ENCODE assay signal across 7 cellular contexts in the genomic region with DNA sequence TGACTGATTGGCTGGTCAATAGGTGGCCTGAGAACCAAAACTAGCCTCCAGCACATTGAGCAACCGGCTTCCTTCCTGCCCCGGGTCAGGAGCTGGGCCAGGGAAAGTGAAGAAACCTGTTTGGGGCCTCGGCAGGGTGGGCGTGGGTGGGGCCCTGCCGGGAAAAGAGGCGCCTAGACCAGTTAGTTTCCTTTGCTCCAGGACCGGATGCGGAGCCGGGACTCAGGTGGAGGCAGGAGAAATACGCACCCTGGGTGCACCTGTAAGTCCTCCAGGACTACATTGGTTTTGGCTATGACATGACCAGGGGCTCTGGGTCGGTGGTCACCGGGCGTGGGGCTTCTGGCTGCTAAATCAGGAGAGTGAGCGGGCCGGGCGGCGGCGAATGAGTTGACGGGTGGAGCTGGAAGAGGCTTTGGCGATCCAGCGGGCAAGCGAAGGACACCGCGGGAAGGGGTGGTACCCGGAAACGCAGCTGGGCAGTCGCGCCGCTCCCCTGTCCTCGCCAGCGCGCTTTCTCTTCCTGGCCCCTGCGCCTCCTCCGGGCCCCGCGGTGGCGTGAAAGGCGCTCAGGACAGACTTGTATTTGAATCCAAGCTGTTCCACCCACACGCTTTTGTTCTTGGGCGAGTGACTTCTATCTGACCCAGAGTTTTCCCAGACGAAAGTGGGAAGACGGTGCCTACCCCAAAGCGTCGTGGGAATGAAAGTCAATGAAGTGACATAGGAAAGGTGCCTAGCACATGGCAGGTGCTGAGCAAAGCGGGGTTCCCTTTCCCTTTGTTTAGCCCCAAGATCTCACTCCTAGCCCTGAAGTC. TPM values are rescaled to one million over a fixed set of nuclear protein-coding genes. Genes with fewer than 3 reads are reported as not detected.
DNase-seq lines count a peak whose midpoint lies in the region; ATAC-seq, FAIRE-seq and TF ChIP-seq lines count a peak whose summit lies in the region.

No MANE protein-coding gene starts in this region.

- no peak for TF ChIP-seq POLR2A in NB4 (IDR thresholded peaks at IDR 0.05; ENCODE audit: extremely low read depth, insufficient read length)
- TF ChIP-seq POLR2A in HepG2 (IDR thresholded peaks at IDR 0.05; ENCODE audit: insufficient read depth in 1 of 2, low read depth in 2 of 2, low read length in 2 of 2), result no peak

- TF ChIP-seq CTCF in NB4 (IDR thresholded peaks at IDR 0.05; ENCODE audit: low read depth, low read length) (no peak), bronchial epithelial cell (IDR thresholded peaks at IDR 0.05; ENCODE audit: insufficient read depth, low read length, severe bottlenecking) (no peak), HepG2 (CRISPR knock-in tag; IDR thresholded peaks at IDR 0.05) (no peak), thoracic aorta (IDR thresholded peaks at IDR 0.05) (no peak)

- H3K27me3 ChIP-seq in bronchial epithelial cell (ENCODE audit: control insufficient read depth, insufficient read depth, low read length), result no peaks in the 10 kb centered on the region
- no peaks in the 10 kb centered on the region for H3K27me3 ChIP-seq in HepG2 (ENCODE audit: control insufficient read depth in 1 of 2, insufficient read depth in 2 of 2, low read length in 2 of 2)
- H3K27me3 ChIP-seq in thoracic aorta (replicated peaks; ENCODE audit: insufficient read depth), result no peaks in the 10 kb centered on the region

- H3K9ac ChIP-seq in HepG2 (ENCODE audit: insufficient read depth, low read depth, low read length), result no peak overlapping the region

- peaks cover 76% of the 10 kb centered on the region for H3K4me1 ChIP-seq in HepG2 (ENCODE audit: insufficient read depth, low read length)
- peaks cover 15 to 25% of the 10 kb centered on the region in 2 donors for H3K4me1 ChIP-seq in thoracic aorta (ENCODE audit: control insufficient read depth in 1 of 2, low read depth in 2 of 2)

- no peak for FAIRE-seq in bronchial epithelial cell (lab: Jason Lieb, UNC)
- FAIRE-seq in HepG2 (lab: Jason Lieb, UNC), result no peak

- intact Hi-C loops in HepG2 (cut with micrococcal nuclease; ENCODE audit: unreplicated experiment), result no loop called here

- no peaks in the 10 kb centered on the region for H3K79me2 ChIP-seq in HepG2 (ENCODE audit: insufficient read depth, low read length)

- H4K20me1 ChIP-seq in HepG2 (ENCODE audit: insufficient read depth, low read length), result no peaks in the 10 kb centered on the region

- peak overlapping the region; percentile 45 for H3K4me2 ChIP-seq in HepG2 (ENCODE audit: low read depth, low read length)

- H3K36me3 ChIP-seq in bronchial epithelial cell (ENCODE audit: control insufficient read depth, insufficient read depth, low read length) (no peaks in the 10 kb centered on the region), HepG2 (replicated peaks in 1 of 2; ENCODE audit: control insufficient read depth in 1 of 2, insufficient read depth in 2 of 2, low read length in 2 of 2) (no peaks in the 10 kb centered on the region), thoracic aorta (no peaks in the 10 kb centered on the region)

- CTCF ChIA-PET in HepG2 (lab: Yijun Ruan, JAX; ENCODE audit: low intra/inter-chr PET ratio, low total read pairs), result no interaction called here

- WGBS in HepG2 (ENCODE audit: low lambda C conversion rate), result 80% methylated on average over 45 of the region's 45 CpGs

- no peak for TF ChIP-seq RAD21 in HepG2 (CRISPR knock-in tag; IDR thresholded peaks at IDR 0.05)

- no TSS peak for BruUV-seq in HepG2 (replicated peaks; lab: Mats Ljungman, UMichigan)

- no peak overlapping the region for H3K27ac ChIP-seq in HepG2 (ENCODE audit: extremely low read length, insufficient read depth, low read length)
- peak overlapping the region; percentile 94 to 99 for H3K27ac ChIP-seq in thoracic aorta

- no peak for ATAC-seq in HepG2
- ATAC-seq in thoracic aorta (ENCODE audit: insufficient number of reproducible peaks, low FRiP score, low read depth), result no peak
- no peak for ATAC-seq in GM21717 (IDR thresholded peaks at IDR 0.05; ENCODE audit: unreplicated experiment)

- H3K9me3 ChIP-seq in HepG2 (ENCODE audit: low read length) (no peaks in the 10 kb centered on the region), thoracic aorta (no peaks in the 10 kb centered on the region)

- no peak for TF ChIP-seq EP300 in HepG2 (IDR thresholded peaks at IDR 0.05; ENCODE audit: low read depth in 2 of 2, low read length in 2 of 2)
- no peak for TF ChIP-seq EP300 in HepG2 (CRISPR knock-in tag; IDR thresholded peaks at IDR 0.05; ENCODE audit: borderline replicate concordance)

- no peak overlapping the region for H2AFZ ChIP-seq in HepG2 (ENCODE audit: low read length)

- in situ Hi-C loops in HepG2 (cut with HindIII; ENCODE audit: extremely low pct_ligation_motif_present, low pct_unique_long_range_greater_than_20kb), result no loop called here

- POLR2A ChIA-PET in HepG2 (lab: Yijun Ruan, JAX), result interaction anchor here (1.7 kb wide), 1 partner anchor 31 kb away, joined by 11 read pairs; the partner anchor contains the start of gene JUN

- DNase-seq in NB4 (ENCODE audit: low read depth), result peak; percentile 41
- peak; percentile 72 for DNase-seq in bronchial epithelial cell (ENCODE audit: low read depth)
- DNase-seq in HepG2 (ENCODE audit: low spot score), result no peak
- DNase-seq in thoracic aorta (ENCODE audit: low spot score), result no peak
- DNase-seq in NCI-H1048 (lab: John Stamatoyannopoulos, UW), result no peak
- no peak for DNase-seq in 8988T

- peak overlapping the region; percentile 25 for H3K4me3 ChIP-seq in NB4 (ENCODE audit: low read depth, low read length)
- H3K4me3 ChIP-seq in bronchial epithelial cell (ENCODE audit: low read depth, low read length), result peak overlapping the region; percentile 41
- no peak overlapping the region for H3K4me3 ChIP-seq in HepG2 (replicated peaks in 1 of 3; ENCODE audit: insufficient read depth in 1 of 3, low read depth in 2 of 3, low read length in 3 of 3)
- peak overlapping the region; percentile 97 for H3K4me3 ChIP-seq in thoracic aorta

TF ChIP-seq in HepG2, 621 proteins besides CTCF, POLR2A, EP300 and RAD21 (continues in another document):
- peak; percentile 56; the same call in 1 of the 2 replicates for TF ChIP-seq CEBPG (CRISPR knock-in tag; IDR thresholded peaks at IDR 0.05)
- 0 out of 2 replicates have a peak, but pooled peaks have one; percentile 24 for TF ChIP-seq RFXAP (CRISPR knock-in tag; IDR thresholded peaks at IDR 0.05; ENCODE audit: borderline replicate concordance)
- TF ChIP-seq ZBTB33 (CRISPR knock-in tag; IDR thresholded peaks at IDR 0.05), result peak; percentile 4; the same call in 1 of the 2 replicates
- TF ChIP-seq PRMT3 (CRISPR knock-in tag; IDR thresholded peaks at IDR 0.05; ENCODE audit: borderline replicate concordance, low read depth), result no peak
- no peak for TF ChIP-seq WIZ (CRISPR knock-in tag; IDR thresholded peaks at IDR 0.05)

RNA-seq across cellular contexts. Expression of gene JUN, which starts 30.6 kb away (rescaled TPM):
- total RNA-seq in bronchial epithelial cell (66.2 and 90.0 TPM in 2 replicates), HepG2 (2016; rRNA removed; fragmentation: Illumina TruSeq; extraction: Trizol) (13.3 and 22.3 TPM in 2 replicates), thoracic aorta (100 to 1,000 TPM; 132 to 396 TPM)
- 2.7 and 3.4 TPM in 2 replicates for total RNA-seq in HepG2 (2016; cell fraction: cytosol; rRNA removed; fragmentation: Illumina TruSeq; extraction: Trizol; ENCODE audit: low read depth)
- total RNA-seq in HepG2 (2016; cell fraction: insoluble cytoplasmic fraction; rRNA removed; fragmentation: Illumina TruSeq; extraction: Trizol), result 10.4 and 25.4 TPM in 2 replicates
- total RNA-seq in HepG2 (2016; cell fraction: membrane; rRNA removed; fragmentation: Illumina TruSeq; extraction: Trizol), result 7.5 and 8.4 TPM in 2 replicates
- 37.1 and 40.6 TPM in 2 replicates for total RNA-seq in HepG2 (2016; cell fraction: nucleus; rRNA removed; fragmentation: Illumina TruSeq; extraction: Trizol)
- polyA plus RNA-seq in HepG2 (2011; rRNA removed), result 18.2 and 28.1 TPM in 2 replicates
- 17.8 and 19.2 TPM in 2 replicates for polyA plus RNA-seq in HepG2 (2011; cell fraction: cytosol; rRNA removed)
- polyA plus RNA-seq in HepG2 (2011; cell fraction: nucleus; rRNA removed), result 39.8 and 53.6 TPM in 2 replicates
- 16.3 and 31.3 TPM in 2 replicates for polyA plus RNA-seq in HepG2 (2012)
- polyA plus RNA-seq in HepG2 (2016; cell fraction: cytosol; fragmentation: Illumina TruSeq; extraction: Trizol; ENCODE audit: low read depth), result 2.5 and 2.8 TPM in 2 replicates
- polyA plus RNA-seq in HepG2 (2016; cell fraction: insoluble cytoplasmic fraction; fragmentation: Illumina TruSeq; extraction: Trizol; ENCODE audit: low read depth), result 14.8 and 19.3 TPM in 2 replicates
- 6.0 and 6.6 TPM in 2 replicates for polyA plus RNA-seq in HepG2 (2016; cell fraction: membrane; fragmentation: Illumina TruSeq; extraction: Trizol; ENCODE audit: low read depth)
- 56.1 and 62.3 TPM in 2 replicates for polyA plus RNA-seq in HepG2 (2016; cell fraction: nucleus; fragmentation: Illumina TruSeq; extraction: Trizol; ENCODE audit: insufficient read depth, low read depth)
- 7.3 and 24.3 TPM in 2 replicates for polyA minus RNA-seq in HepG2 (2011; rRNA and poly(A)+ RNA removed; ENCODE audit: low replicate concordance)
- 19.3 and 24.3 TPM in 2 replicates for polyA minus RNA-seq in HepG2 (2011; cell fraction: cytosol; rRNA and poly(A)+ RNA removed)
- polyA minus RNA-seq in HepG2 (2011; cell fraction: nucleus; rRNA and poly(A)+ RNA removed), result 34.6 and 67.8 TPM in 2 replicates

Comparison
In these comparisons a context has a peak if more than half of its experiments do, and no peak if none do; other contexts are left out.
1. DNase-seq: peak in NB4 (single experiment) and bronchial epithelial cell (single experiment); none in HepG2 (single experiment), thoracic aorta (single experiment), NCI-H1048 (single experiment) and 8988T (single experiment).
2. H3K4me3 ChIP-seq: peak in NB4 (single experiment), bronchial epithelial cell (single experiment) and thoracic aorta (single experiment); none in HepG2 (0 of 3).